8 cellular contexts compared by ENCODE assay signal in the genomic region with DNA sequence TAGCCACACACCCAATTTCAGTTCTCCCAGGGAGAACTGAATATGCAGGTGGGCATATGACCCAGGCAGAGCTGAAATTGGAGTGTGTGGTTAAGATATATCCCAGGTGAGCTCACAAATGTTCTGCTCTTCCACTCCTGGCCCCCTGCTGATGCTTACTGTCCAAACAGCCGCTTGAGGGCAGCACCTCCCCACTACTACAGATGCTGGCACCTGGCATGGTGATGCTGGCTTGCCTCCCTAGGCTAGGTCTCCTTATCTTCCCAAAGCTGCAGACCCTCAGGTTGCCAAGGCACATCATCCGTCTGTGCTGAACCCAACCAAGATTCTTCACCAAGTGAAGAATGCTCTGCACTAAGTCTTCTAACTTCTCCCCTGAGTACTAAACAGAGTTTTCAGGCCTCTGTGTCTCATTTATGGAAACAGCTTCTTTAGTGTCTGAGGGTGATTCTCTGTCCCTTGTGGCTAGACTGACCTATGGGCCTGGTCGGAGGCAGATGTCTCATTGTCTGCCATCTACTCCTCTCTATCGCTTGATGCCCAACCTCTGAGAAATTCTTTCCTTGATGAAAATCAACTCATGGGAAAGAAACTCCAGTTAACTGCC. TPM values are rescaled to one million over a fixed set of nuclear protein-coding genes. Genes with fewer than 3 reads are reported as not detected.
A peak's percentile ranks its signal among the peaks of the same experiment; 100 is the strongest.
DNase-seq lines count a peak whose midpoint lies in the region; ATAC-seq, FAIRE-seq and TF ChIP-seq lines count a peak whose summit lies in the region.

No MANE protein-coding gene starts in this region.

- H3K9me3 ChIP-seq in kidney (ENCODE audit: control insufficient read depth in 1 of 2, low read length in 2 of 2) = no peaks in the 10 kb centered on the region

- H3K4me1 ChIP-seq in kidney (ENCODE audit: control insufficient read depth in 1 of 2, insufficient read depth in 1 of 2, low read depth in 1 of 2, low read length in 2 of 2) = peaks cover under 1 to 10% of the 10 kb centered on the region in 2 donors

- H3K9ac ChIP-seq in kidney (ENCODE audit: low read length in 2 of 2) = peak overlapping the region in 1 of 2 donors; percentile 28

- no peak overlapping the region for H3K27ac ChIP-seq in kidney (ENCODE audit: low read depth in 2 of 2, low read length in 2 of 2)

- H3K36me3 ChIP-seq in kidney (ENCODE audit: control insufficient read depth in 1 of 2, insufficient read depth in 2 of 2, low read length in 2 of 2) = no peaks in the 10 kb centered on the region

- no peak for FAIRE-seq in kidney (lab: Jason Lieb, UNC)

- ATAC-seq in HG02884 (IDR thresholded peaks at IDR 0.05; ENCODE audit: unreplicated experiment) = peak; percentile 48
- ATAC-seq in HG03196 (IDR thresholded peaks at IDR 0.05; ENCODE audit: unreplicated experiment) = no peak

- DNase-seq in GM03348 (ENCODE audit: low spot score) (peak; percentile 75), NCI-H2227 treated with DMSO at 0.1 percent for 48 hours (lab: John Stamatoyannopoulos, UW) (peak; percentile 79), cardiac fibroblast (ENCODE audit: low read depth in 2 of 2) (peak; percentile 69 to 73), kidney (peak; percentile 90)
- peak; percentile 15 for DNase-seq in activated CD4-positive, CD25-positive, alpha-beta regulatory T cell treated with anti-CD3 and anti-CD28 coated beads, Interleukin-2, amount 50 U/mL, for 16 hours (ENCODE audit: low read depth, low spot score)
- peak; percentile 46 for DNase-seq in stimulated activated CD4-positive, alpha-beta T cell treated with anti-CD3 and anti-CD28 coated beads, Interleukin-2, amount 100 ng/mL, for 4 hours (ENCODE audit: low read depth)

- intact Hi-C loops in kidney (cut with DNase I) = no loop called here

- H3K4me3 ChIP-seq in cardiac fibroblast (replicated peaks in 1 of 2; ENCODE audit: low read depth in 2 of 2, low read length in 2 of 2) = no peak overlapping the region
- no peak overlapping the region for H3K4me3 ChIP-seq in kidney (ENCODE audit: low read length in 2 of 2)

- TF ChIP-seq CTCF in cardiac fibroblast (IDR thresholded peaks at IDR 0.05; ENCODE audit: low read depth, low read length) = peak; percentile 80
- peak; percentile 89 for TF ChIP-seq CTCF in kidney (IDR thresholded peaks at IDR 0.05; ENCODE audit: borderline replicate concordance, extremely low read depth, insufficient read depth)

RNA-seq across cellular contexts. Expression of gene XCL1, which starts 27.2 kb away (rescaled TPM):
- not detected for total RNA-seq in kidney
- not detected for polyA plus RNA-seq in kidney (ENCODE audit: insufficient read depth, low read depth, low replicate concordance)

RNA-seq across cellular contexts. Expression of gene XCL2, which starts 59.8 kb away (rescaled TPM):
- total RNA-seq in kidney = 1.6 TPM
- not detected for polyA plus RNA-seq in kidney (ENCODE audit: insufficient read depth, low read depth, low replicate concordance)

Comparison
In these comparisons a context has a peak if more than half of its experiments do, and no peak if none do; other contexts are left out.
1. DNase-seq: peak in every context shown above with its lines; median percentile 90 in kidney; 79 in NCI-H2227 treated with DMSO at 0.1 percent for 48 hours; 75 in GM03348; 71 in cardiac fibroblast; 46 in stimulated activated CD4-positive, alpha-beta T cell treated with anti-CD3 and anti-CD28 coated beads, Interleukin-2, amount 100 ng/mL, for 4 hours; 15 in activated CD4-positive, CD25-positive, alpha-beta regulatory T cell treated with anti-CD3 and anti-CD28 coated beads, Interleukin-2, amount 50 U/mL, for 16 hours.